Comparison of ENCODE assay signal across 20 cellular contexts in the genomic region with DNA sequence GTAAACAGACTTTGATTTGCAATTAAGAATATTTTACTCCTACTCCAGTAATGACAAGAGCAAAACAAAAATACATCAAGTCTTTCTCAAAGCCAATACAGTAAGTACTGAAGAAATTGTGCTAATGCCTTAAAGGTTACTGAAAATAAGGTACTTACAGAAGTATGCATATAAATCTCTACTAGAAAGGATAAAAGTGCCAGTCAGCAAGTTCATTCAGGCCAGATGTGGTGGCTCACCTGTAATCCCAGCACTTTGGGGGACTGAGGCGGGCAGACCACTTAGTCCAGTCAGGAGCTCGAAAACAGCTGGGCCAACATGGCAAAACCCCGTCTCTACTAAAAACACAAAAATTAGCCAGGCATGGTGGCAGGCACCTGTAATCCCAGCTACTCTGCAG. TPM values are rescaled to one million over a fixed set of nuclear protein-coding genes. Genes with fewer than 3 reads are reported as not detected.
DNase-seq lines count a peak whose midpoint lies in the region; ATAC-seq, FAIRE-seq and TF ChIP-seq lines count a peak whose summit lies in the region.
"Had no signal": no experiment of that assay in that cellular context is flagged by ENCODE, and none has a peak within 500 bp of the region (broad histone marks: within the 10 kb centered on the region; RNA-seq: fewer than 3 reads in every experiment).

No MANE protein-coding gene starts in this region.

- CTCF ChIA-PET in HepG2 (lab: Yijun Ruan, JAX; ENCODE audit: low intra/inter-chr PET ratio, low total read pairs): no interaction called here
- CTCF ChIA-PET in K562 (lab: Yijun Ruan, JAX; ENCODE audit: low intra/inter-chr PET ratio): no interaction called here

- H4K20me1 ChIP-seq in HepG2 (ENCODE audit: insufficient read depth, low read length) (no peaks in the 10 kb centered on the region; the same call in 1 of the 2 replicates), K562 (replicated peaks; ENCODE audit: control insufficient read depth, insufficient read depth, low read length) (no peaks in the 10 kb centered on the region)

- H2AFZ ChIP-seq in HepG2 (ENCODE audit: low read length) (no peak overlapping the region), K562 (ENCODE audit: low read depth, low read length) (no peak overlapping the region)

- H3K4me3 Mint-ChIP-seq in activated T-helper 17 cell treated with anti-CD3 and anti-CD28 coated beads, Interleukin-2, amount 50 U/mL, for 72 hours: peak overlapping the region; percentile 62
- H3K4me3 Mint-ChIP-seq in progenitor cell of endocrine pancreas (ENCODE audit: low read depth): no peak overlapping the region
- H3K4me3 Mint-ChIP-seq in stimulated activated memory B cell treated with anti-CD40 and anti-IgM and Interleukin-4, amounts not matched to agents 10 μg/mL and 1 μg/mL and 100 μg/mL, for 72 hours: no peak overlapping the region

- intact Hi-C loops in HepG2 (cut with micrococcal nuclease; ENCODE audit: unreplicated experiment): no loop called here
- intact Hi-C loops in right lobe of liver (cut with DNase I): no loop called here
- intact Hi-C loops in K562 (cut with micrococcal nuclease): no loop called here

- TF ChIP-seq CTCF in HepG2 (CRISPR knock-in tag; IDR thresholded peaks at IDR 0.05) (no peak), right lobe of liver (IDR thresholded peaks at IDR 0.05) (no peak), K562 (IDR thresholded peaks at IDR 0.05 in 2 of 3, conservative IDR thresholded peaks at IDR 0.05 in 1 of 3; ENCODE audit: insufficient read depth in 2 of 3, low read depth in 1 of 3, low read length in 3 of 3) (no peak), progenitor cell of endocrine pancreas (IDR thresholded peaks at IDR 0.05; ENCODE audit: unreplicated experiment) (no peak)

- H3K4me3 ChIP-seq in HepG2 (replicated peaks in 1 of 3; ENCODE audit: insufficient read depth in 1 of 3, low read depth in 2 of 3, low read length in 3 of 3) (no peak overlapping the region), right lobe of liver (no peak overlapping the region), K562 (no peak overlapping the region)
- H3K4me3 ChIP-seq: HAP-1 had no signal

- H3K9me3 Mint-ChIP-seq in activated T-helper 17 cell treated with anti-CD3 and anti-CD28 coated beads, Interleukin-2, amount 50 U/mL, for 72 hours: no peaks in the 10 kb centered on the region
- H3K9me3 Mint-ChIP-seq in progenitor cell of endocrine pancreas (ENCODE audit: low read depth): peaks cover 8% of the 10 kb centered on the region
- H3K9me3 Mint-ChIP-seq in stimulated activated memory B cell treated with anti-CD40 and anti-IgM and Interleukin-4, amounts not matched to agents 10 μg/mL and 1 μg/mL and 100 μg/mL, for 72 hours: peaks cover 9% of the 10 kb centered on the region
- H3K9me3 Mint-ChIP-seq: CD8-positive, alpha-beta memory T cell had no signal

- peak overlapping the region; percentile 69 for H3K27ac Mint-ChIP-seq in activated T-helper 17 cell treated with anti-CD3 and anti-CD28 coated beads, Interleukin-2, amount 50 U/mL, for 72 hours
- peak overlapping the region; percentile 14 for H3K27ac Mint-ChIP-seq in progenitor cell of endocrine pancreas
- no peak overlapping the region for H3K27ac Mint-ChIP-seq in stimulated activated memory B cell treated with anti-CD40 and anti-IgM and Interleukin-4, amounts not matched to agents 10 μg/mL and 1 μg/mL and 100 μg/mL, for 72 hours

- TF ChIP-seq EP300 in HepG2 (IDR thresholded peaks at IDR 0.05; ENCODE audit: low read depth in 2 of 2, low read length in 2 of 2) (no peak), HepG2 (CRISPR knock-in tag; IDR thresholded peaks at IDR 0.05; ENCODE audit: borderline replicate concordance) (no peak), K562 (IDR thresholded peaks at IDR 0.05; ENCODE audit: low read length) (no peak)

- H3K79me2 ChIP-seq in HepG2 (ENCODE audit: insufficient read depth, low read length) (peaks cover 15% of the 10 kb centered on the region), K562 (ENCODE audit: control insufficient read depth, insufficient read depth, low read length) (peaks cover 91% of the 10 kb centered on the region)

- no peak overlapping the region for H3K4me2 ChIP-seq in HepG2 (ENCODE audit: low read depth, low read length)
- H3K4me2 ChIP-seq in K562 (ENCODE audit: insufficient read depth, low read length): no peak overlapping the region

- TF ChIP-seq POLR2A in HepG2 (IDR thresholded peaks at IDR 0.05; ENCODE audit: insufficient read depth in 1 of 2, low read depth in 2 of 2, low read length in 2 of 2): no peak
- TF ChIP-seq POLR2A in right lobe of liver (IDR thresholded peaks at IDR 0.05): no peak
- no peak for TF ChIP-seq POLR2A in K562 (conservative IDR thresholded peaks at IDR 0.05)

- H3K9ac ChIP-seq in HepG2 (ENCODE audit: insufficient read depth, low read depth, low read length): no peak overlapping the region
- no peak overlapping the region for H3K9ac ChIP-seq in K562 (ENCODE audit: insufficient read depth in 1 of 2, low read depth in 2 of 2, low read length in 2 of 2)

- BruUV-seq in HepG2 (replicated peaks; lab: Mats Ljungman, UMichigan): no TSS peak
- no TSS peak for BruUV-seq in K562 (replicated peaks; lab: Mats Ljungman, UMichigan)

- H3K36me3 ChIP-seq in HepG2 (replicated peaks in 1 of 2; ENCODE audit: control insufficient read depth in 1 of 2, insufficient read depth in 2 of 2, low read length in 2 of 2) (no peaks in the 10 kb centered on the region), right lobe of liver (no peaks in the 10 kb centered on the region), K562 (ENCODE audit: control insufficient read depth, insufficient read depth, low read length) (peaks cover 4% of the 10 kb centered on the region; the same call in 2 of the 3 replicates)
- H3K36me3 ChIP-seq: BE2C, HAP-1 had no signal

- H3K36me3 Mint-ChIP-seq in activated T-helper 17 cell treated with anti-CD3 and anti-CD28 coated beads, Interleukin-2, amount 50 U/mL, for 72 hours (ENCODE audit: low read depth): peaks cover 30% of the 10 kb centered on the region
- H3K36me3 Mint-ChIP-seq in progenitor cell of endocrine pancreas (ENCODE audit: insufficient read depth): peaks cover 9% of the 10 kb centered on the region
- H3K36me3 Mint-ChIP-seq in stimulated activated memory B cell treated with anti-CD40 and anti-IgM and Interleukin-4, amounts not matched to agents 10 μg/mL and 1 μg/mL and 100 μg/mL, for 72 hours: peaks cover 25% of the 10 kb centered on the region

- no peaks in the 10 kb centered on the region for H3K4me1 ChIP-seq in HepG2 (ENCODE audit: insufficient read depth, low read length)
- no peaks in the 10 kb centered on the region for H3K4me1 ChIP-seq in right lobe of liver
- H3K4me1 ChIP-seq in K562 (replicated peaks in 1 of 2; ENCODE audit: control insufficient read depth in 2 of 2, insufficient read depth in 2 of 2, low read length in 2 of 2): peaks cover 5% of the 10 kb centered on the region in 2 experiments
- H3K4me1 ChIP-seq: BE2C, HAP-1 had no signal

- no peaks in the 10 kb centered on the region for H3K27me3 Mint-ChIP-seq in activated T-helper 17 cell treated with anti-CD3 and anti-CD28 coated beads, Interleukin-2, amount 50 U/mL, for 72 hours
- no peaks in the 10 kb centered on the region for H3K27me3 Mint-ChIP-seq in progenitor cell of endocrine pancreas
- H3K27me3 Mint-ChIP-seq in stimulated activated memory B cell treated with anti-CD40 and anti-IgM and Interleukin-4, amounts not matched to agents 10 μg/mL and 1 μg/mL and 100 μg/mL, for 72 hours: no peaks in the 10 kb centered on the region
- H3K27me3 Mint-ChIP-seq: CD4-positive, CD25-positive, alpha-beta regulatory T cell; CD8-positive, alpha-beta memory T cell had no signal

- H3K27ac ChIP-seq in HepG2 (ENCODE audit: extremely low read length, insufficient read depth, low read length) (no peak overlapping the region), right lobe of liver (no peak overlapping the region), K562 (ENCODE audit: extremely low read depth, low read depth, low read length) (no peak overlapping the region)

- H3K27me3 ChIP-seq in HepG2 (ENCODE audit: control insufficient read depth in 1 of 2, insufficient read depth in 2 of 2, low read length in 2 of 2): no peaks in the 10 kb centered on the region
- H3K27me3 ChIP-seq in right lobe of liver: no peaks in the 10 kb centered on the region
- H3K27me3 ChIP-seq in K562 (ENCODE audit: control insufficient read depth in 2 of 2, insufficient read depth in 2 of 2, low read length in 2 of 2): no peaks in the 10 kb centered on the region
- H3K27me3 ChIP-seq: BE2C had no signal

- no peak for ATAC-seq in HepG2
- ATAC-seq in right lobe of liver: no peak
- no peak for ATAC-seq in activated T-helper 17 cell treated with anti-CD3 and anti-CD28 coated beads, Interleukin-2, amount 50 U/mL, for 72 hours (replicated peaks)
- ATAC-seq in K562: no peak
- ATAC-seq in stimulated activated memory B cell treated with anti-CD40 and anti-IgM and Interleukin-4, amounts not matched to agents 10 μg/mL and 1 μg/mL and 100 μg/mL, for 72 hours: no peak

- 100% methylated on average over 3 of the region's 3 CpGs for WGBS in HepG2 (ENCODE audit: low lambda C conversion rate)
- WGBS in right lobe of liver (ENCODE audit: insufficient coverage, low coverage, low lambda C conversion rate, missing lambda C conversion rate): 100% methylated on average over 3 of the region's 3 CpGs
- WGBS in K562 (ENCODE audit: insufficient coverage, low coverage, missing lambda C conversion rate): 100% methylated on average over 3 of the region's 3 CpGs

- no peaks in the 10 kb centered on the region for H3K9me3 ChIP-seq in HepG2 (ENCODE audit: low read length)
- H3K9me3 ChIP-seq in right lobe of liver: no peaks in the 10 kb centered on the region
- no peaks in the 10 kb centered on the region for H3K9me3 ChIP-seq in K562 (replicated peaks; ENCODE audit: control insufficient read depth, insufficient read depth, low read depth, low read length)
- H3K9me3 ChIP-seq: BE2C, HAP-1 had no signal

- POLR2A ChIA-PET in HepG2 (lab: Yijun Ruan, JAX): no interaction called here
- POLR2A ChIA-PET in K562 (lab: Yijun Ruan, JAX): interaction anchor here (1.2 kb wide), 1 partner anchor 9 kb away, joined by 4 read pairs; no protein-coding TSS in a partner anchor

- in situ Hi-C loops in HepG2 (cut with HindIII; ENCODE audit: extremely low pct_ligation_motif_present, low pct_unique_long_range_greater_than_20kb) (no loop called here), K562 (cut with MboI) (no loop called here)

- no peaks in the 10 kb centered on the region for H3K9me1 ChIP-seq in K562 (ENCODE audit: control insufficient read depth, insufficient read depth, low read length)

- TF ChIP-seq RAD21 in HepG2 (CRISPR knock-in tag; IDR thresholded peaks at IDR 0.05) (no peak), K562 (CRISPR knock-in tag; conservative IDR thresholded peaks at IDR 0.05 in 1 of 2, IDR thresholded peaks at IDR 0.05 in 1 of 2) (no peak)

- no peak for FAIRE-seq in HepG2 (lab: Jason Lieb, UNC)
- no peak for FAIRE-seq in K562 (lab: Jason Lieb, UNC)

- no peak for DNase-seq in HepG2 (ENCODE audit: low spot score)
- no peak for DNase-seq in right lobe of liver
- no peak for DNase-seq in K562 (ENCODE audit: extremely low read depth in 1 of 4, low spot score in 3 of 4)
- no peak for DNase-seq in progenitor cell of endocrine pancreas (ENCODE audit: low spot score, unreplicated experiment)
- DNase-seq in hypothalamus (lab: John Stamatoyannopoulos, UW): no peak
- DNase-seq in cerebellum (ENCODE audit: low spot score): no peak
- DNase-seq: 8988T; BE2C; C1 segment of cervical spinal cord; CD4-positive, CD25-positive, alpha-beta regulatory T cell; CD8-positive, alpha-beta memory T cell; COR-L47; DMS 273 treated with DMSO at 0.1 percent for 48 hours; DMS53; DND-41; EL; KBM-7 had no signal

- peaks cover 22% of the 10 kb centered on the region for H3K4me1 Mint-ChIP-seq in activated T-helper 17 cell treated with anti-CD3 and anti-CD28 coated beads, Interleukin-2, amount 50 U/mL, for 72 hours
- H3K4me1 Mint-ChIP-seq in progenitor cell of endocrine pancreas (ENCODE audit: low read depth): no peaks in the 10 kb centered on the region
- H3K4me1 Mint-ChIP-seq in stimulated activated memory B cell treated with anti-CD40 and anti-IgM and Interleukin-4, amounts not matched to agents 10 μg/mL and 1 μg/mL and 100 μg/mL, for 72 hours: peaks cover 49% of the 10 kb centered on the region

RNA-seq across cellular contexts. Expression of a gene that starts 27.9 kb away (rescaled TPM):
- 37.2 and 67.1 TPM in 2 replicates for total RNA-seq in HepG2 (2016; rRNA removed; fragmentation: Illumina TruSeq; extraction: Trizol)
- total RNA-seq in HepG2 (2016; cell fraction: cytosol; rRNA removed; fragmentation: Illumina TruSeq; extraction: Trizol; ENCODE audit: low read depth): 13.5 and 14.5 TPM in 2 replicates
- 36.8 and 61.9 TPM in 2 replicates for total RNA-seq in HepG2 (2016; cell fraction: insoluble cytoplasmic fraction; rRNA removed; fragmentation: Illumina TruSeq; extraction: Trizol)
- total RNA-seq in HepG2 (2016; cell fraction: membrane; rRNA removed; fragmentation: Illumina TruSeq; extraction: Trizol): 13.6 and 15.8 TPM in 2 replicates
- total RNA-seq in HepG2 (2016; cell fraction: nucleus; rRNA removed; fragmentation: Illumina TruSeq; extraction: Trizol): 75.4 and 80.4 TPM in 2 replicates
- polyA plus RNA-seq in HepG2 (2011; rRNA removed): 18.5 and 21.0 TPM in 2 replicates
- 20.5 and 24.1 TPM in 2 replicates for polyA plus RNA-seq in HepG2 (2011; cell fraction: cytosol; rRNA removed)
- 14.7 and 16.7 TPM in 2 replicates for polyA plus RNA-seq in HepG2 (2011; cell fraction: nucleus; rRNA removed)
- 22.3 and 23.6 TPM in 2 replicates for polyA plus RNA-seq in HepG2 (2012)
- polyA plus RNA-seq in HepG2 (2016; cell fraction: cytosol; fragmentation: Illumina TruSeq; extraction: Trizol; ENCODE audit: low read depth): 0.95 and 1.0 TPM in 2 replicates
- 38.5 and 39.8 TPM in 2 replicates for polyA plus RNA-seq in HepG2 (2016; cell fraction: insoluble cytoplasmic fraction; fragmentation: Illumina TruSeq; extraction: Trizol; ENCODE audit: low read depth)
- 3.2 and 4.8 TPM in 2 replicates for polyA plus RNA-seq in HepG2 (2016; cell fraction: membrane; fragmentation: Illumina TruSeq; extraction: Trizol; ENCODE audit: low read depth)
- polyA plus RNA-seq in HepG2 (2016; cell fraction: nucleus; fragmentation: Illumina TruSeq; extraction: Trizol; ENCODE audit: insufficient read depth, low read depth): 21.6 and 21.9 TPM in 2 replicates
- polyA minus RNA-seq in HepG2 (2011; rRNA and poly(A)+ RNA removed; ENCODE audit: low replicate concordance): 85.2 TPM in 2 replicates
- 45.2 and 56.0 TPM in 2 replicates for polyA minus RNA-seq in HepG2 (2011; cell fraction: cytosol; rRNA and poly(A)+ RNA removed)
- 224 and 240 TPM in 2 replicates for polyA minus RNA-seq in HepG2 (2011; cell fraction: nucleus; rRNA and poly(A)+ RNA removed)
- total RNA-seq in right lobe of liver: 10 to 100 TPM; 18.9 to 48.1 (median 24.5) TPM
- total RNA-seq in activated T-helper 17 cell treated with anti-CD3 and anti-CD28 coated beads, Interleukin-2, amount 50 U/mL, for 72 hours: 10 to 100 TPM; 65.2 to 83.4 TPM
- total RNA-seq in K562 (2011; cell fraction: chromatin; rRNA removed; ENCODE audit: low replicate concordance): 104 and 363 TPM in 2 replicates
- 53.9 and 87.2 TPM in 2 replicates for total RNA-seq in K562 (2011; cell fraction: nucleolus; rRNA removed)
- 148 and 201 TPM in 2 replicates for total RNA-seq in K562 (2011; cell fraction: nucleoplasm; rRNA removed)
- total RNA-seq in K562 (2014; rRNA removed): 55.5 and 60.2 TPM in 2 replicates
- total RNA-seq in K562 (2014; rRNA removed; fragmentation: Illumina TruSeq; extraction: Trizol): 88.7 and 92.7 TPM in 2 replicates
- 82.6 and 87.3 TPM in 2 replicates for total RNA-seq in K562 (2015; rRNA removed; fragmentation: Illumina TruSeq; extraction: Trizol)
- total RNA-seq in K562 (2021): 63.0 and 65.9 TPM in 2 replicates
- 36.8 and 46.1 TPM in 2 replicates for polyA plus RNA-seq in K562 (2011; rRNA removed)
- polyA plus RNA-seq in K562 (2011; cell fraction: cytosol; rRNA removed): 29.9 and 41.2 TPM in 2 replicates
- 32.0 and 38.6 TPM in 2 replicates for polyA plus RNA-seq in K562 (2011; cell fraction: nucleus; rRNA removed)
- polyA plus RNA-seq in K562 (2012): 42.7 and 50.5 TPM in 2 replicates
- 46.8 and 59.7 TPM in 2 replicates for polyA plus RNA-seq in K562 (2014; fragmentation: Illumina TruSeq; extraction: Trizol)
- 10 to 100 TPM; 24.2 to 32.1 TPM for polyA plus RNA-seq in K562 (2014; fragmentation: Nextera tagmentation; extraction: Ambion mirVana)
- 31.9 and 34.4 TPM in 2 replicates for polyA plus RNA-seq in K562 (2014; rRNA removed)
- 341 and 347 TPM in 2 replicates for polyA minus RNA-seq in K562 (2011; rRNA and poly(A)+ RNA removed)
- polyA minus RNA-seq in K562 (2011; cell fraction: cytosol; rRNA and poly(A)+ RNA removed): 82.8 and 105 TPM in 2 replicates
- polyA minus RNA-seq in K562 (2011; cell fraction: nucleus; rRNA and poly(A)+ RNA removed): 202 and 311 TPM in 2 replicates
- 95.2 and 103 TPM in 2 replicates for total RNA-seq in progenitor cell of endocrine pancreas
- total RNA-seq in cerebellum: 64.8 TPM
